Comparison of ENCODE assay signal across 12 cellular contexts in genomic region chrX:7115557-7115956, GRCh38. TPM values are rescaled to one million over a fixed set of nuclear protein-coding genes. Genes with fewer than 3 reads are reported as not detected.
DNase-seq lines count a peak whose midpoint lies in the region; ATAC-seq and TF ChIP-seq lines count a peak whose summit lies in the region.
"Had no signal": no experiment of that assay in that cellular context is flagged by ENCODE, and none has a peak within 500 bp of the region (broad histone marks: within the 10 kb centered on the region; RNA-seq: fewer than 3 reads in every experiment).

No MANE protein-coding gene starts in this region.

- DNase-seq in DND-41 = no peak
- DNase-seq in GM13976 (ENCODE audit: low spot score) = no peak
- no peak for DNase-seq in COLO829 (ENCODE audit: low spot score)
- DNase-seq in activated T-cell treated with anti-CD3 and anti-CD28 coated beads, Interleukin-2, amount 50 U/mL, for 24 hours = no peak
- DNase-seq in chondrocyte (ENCODE audit: low spot score) = no peak
- DNase-seq: endodermal cell, mesendoderm, NCI-H1092, T-cell had no signal

- H3K27ac Mint-ChIP-seq in activated T-cell treated with anti-CD3 and anti-CD28 coated beads, Interleukin-2, amount 50 U/mL, for 24 hours = no peak overlapping the region
- no peak overlapping the region for H3K27ac Mint-ChIP-seq in chondrocyte (ENCODE audit: unreplicated experiment)
- H3K27ac Mint-ChIP-seq: endodermal cell, T-cell had no signal

- H3K9me3 Mint-ChIP-seq in activated T-cell treated with anti-CD3 and anti-CD28 coated beads, Interleukin-2, amount 50 U/mL, for 24 hours = no peaks in the 10 kb centered on the region
- peaks cover 5% of the 10 kb centered on the region for H3K9me3 Mint-ChIP-seq in chondrocyte (ENCODE audit: low read depth)

- H3K4me3 ChIP-seq in DND-41 (ENCODE audit: low read depth in 1 of 2, low read length in 2 of 2) (no peak overlapping the region), SU-DHL-6 (ENCODE audit: insufficient read depth, low read length, poor library complexity, severe bottlenecking) (no peak overlapping the region)

- peak overlapping the region; percentile 75 for H3K27ac ChIP-seq in DND-41 (ENCODE audit: low read length)
- H3K27ac ChIP-seq in SU-DHL-6 (ENCODE audit: low read depth, low read length) = peak overlapping the region; percentile 100

- H3K36me3 ChIP-seq in DND-41 (ENCODE audit: insufficient read depth, low read length) (peaks cover 22% of the 10 kb centered on the region), SU-DHL-6 (ENCODE audit: low read length) (no peaks in the 10 kb centered on the region)

- H3K4me1 ChIP-seq in DND-41 (ENCODE audit: insufficient read depth, low read length) = peaks cover 90% of the 10 kb centered on the region

- H3K9me3 ChIP-seq in DND-41 (ENCODE audit: insufficient read depth, low read length, severe bottlenecking) = no peaks in the 10 kb centered on the region
- no peaks in the 10 kb centered on the region for H3K9me3 ChIP-seq in SU-DHL-6 (ENCODE audit: insufficient read depth, low read length)

- H3K4me1 Mint-ChIP-seq in activated T-cell treated with anti-CD3 and anti-CD28 coated beads, Interleukin-2, amount 50 U/mL, for 24 hours (ENCODE audit: low read depth) = peaks cover 54% of the 10 kb centered on the region
- peaks cover 21% of the 10 kb centered on the region for H3K4me1 Mint-ChIP-seq in chondrocyte (ENCODE audit: low read depth)

- peaks cover 57% of the 10 kb centered on the region for H3K36me3 Mint-ChIP-seq in activated T-cell treated with anti-CD3 and anti-CD28 coated beads, Interleukin-2, amount 50 U/mL, for 24 hours (ENCODE audit: low read depth)
- H3K36me3 Mint-ChIP-seq in chondrocyte (ENCODE audit: low read depth) = peaks cover 2% of the 10 kb centered on the region

- no peaks in the 10 kb centered on the region for H3K27me3 Mint-ChIP-seq in activated T-cell treated with anti-CD3 and anti-CD28 coated beads, Interleukin-2, amount 50 U/mL, for 24 hours
- H3K27me3 Mint-ChIP-seq in chondrocyte (ENCODE audit: low read depth) = no peaks in the 10 kb centered on the region
- H3K27me3 Mint-ChIP-seq: T-cell had no signal

- H3K27me3 ChIP-seq in DND-41 (ENCODE audit: insufficient read depth, low read length, poor library complexity) = no peaks in the 10 kb centered on the region
- no peaks in the 10 kb centered on the region for H3K27me3 ChIP-seq in SU-DHL-6 (ENCODE audit: low read length)

- H3K9me2 ChIP-seq in SU-DHL-6 (replicated peaks; ENCODE audit: insufficient read depth, low read length) = no peaks in the 10 kb centered on the region

- peaks cover 45% of the 10 kb centered on the region for H3F3A ChIP-seq in SU-DHL-6 (ENCODE audit: insufficient read depth)

- TF ChIP-seq CTCF in DND-41 (IDR thresholded peaks at IDR 0.05; ENCODE audit: borderline replicate concordance, extremely low read depth, low read length, poor library complexity, severe bottlenecking) = no peak
- TF ChIP-seq CTCF in SU-DHL-6 (IDR thresholded peaks at IDR 0.05; ENCODE audit: insufficient read depth, low read length, poor library complexity, severe bottlenecking) = no peak
- no peak for TF ChIP-seq CTCF in GM13976 (IDR thresholded peaks at IDR 0.05; ENCODE audit: borderline replicate concordance, control extremely low read depth, extremely low read depth, insufficient read depth, missing control alignments)
- TF ChIP-seq CTCF in chondrocyte (IDR thresholded peaks at IDR 0.05) = no peak

- no peak overlapping the region for H3K4me2 ChIP-seq in DND-41 (ENCODE audit: insufficient read depth, low read length)
- H3K4me2 ChIP-seq in SU-DHL-6 (ENCODE audit: low read depth, low read length, poor library complexity, severe bottlenecking) = peak overlapping the region; percentile 32

- H4K20me1 ChIP-seq in DND-41 (ENCODE audit: insufficient read depth, low read length) (no peaks in the 10 kb centered on the region), SU-DHL-6 (ENCODE audit: low read depth, low read length) (no peaks in the 10 kb centered on the region)

- H3K79me2 ChIP-seq in DND-41 (ENCODE audit: insufficient read depth, low read length) (peaks cover 96% of the 10 kb centered on the region), SU-DHL-6 (ENCODE audit: insufficient read depth, low read length) (peaks cover 84% of the 10 kb centered on the region)

- no peak overlapping the region for H3K4me3 Mint-ChIP-seq in activated T-cell treated with anti-CD3 and anti-CD28 coated beads, Interleukin-2, amount 50 U/mL, for 24 hours
- no peak overlapping the region for H3K4me3 Mint-ChIP-seq in chondrocyte (ENCODE audit: unreplicated experiment)
- H3K4me3 Mint-ChIP-seq: endodermal cell, T-cell had no signal

- no peak for ATAC-seq in DND-41 (ENCODE audit: insufficient read depth, low read depth)
- ATAC-seq in GM19463 (IDR thresholded peaks at IDR 0.05; ENCODE audit: unreplicated experiment) = peak; percentile 68
- peak; percentile 69 for ATAC-seq in HG03064 (IDR thresholded peaks at IDR 0.05; ENCODE audit: low read depth, unreplicated experiment)
- ATAC-seq: T-cell had no signal

- no peak overlapping the region; the same call in 1 of the 2 replicates for H3K9ac ChIP-seq in DND-41 (ENCODE audit: low read depth, low read length)
- peak overlapping the region; percentile 62 for H3K9ac ChIP-seq in SU-DHL-6 (ENCODE audit: low read length)

- H2AFZ ChIP-seq in DND-41 (ENCODE audit: low read depth, low read length) (no peak overlapping the region), SU-DHL-6 (ENCODE audit: low read depth, low read length, severe bottlenecking) (no peak overlapping the region)

- in situ Hi-C loops in GM13976 (cut with MboI; ENCODE audit: low sequenced_read_pairs, unreplicated experiment) = no loop called here

RNA-seq across cellular contexts. Expression of gene STS, which starts 32.0 kb away (rescaled TPM):
- 10.9 to 12.5 TPM (median 12.1 TPM) in 3 replicates for total RNA-seq in chondrocyte

RNA-seq across cellular contexts. Expression of gene PUDP, which starts 32.4 kb away (rescaled TPM):
- 10.7 to 14.7 TPM (median 12.6 TPM) in 3 replicates for total RNA-seq in chondrocyte
